Comparison of ENCODE assay signal across 27 cellular contexts in genomic region chr1:229991104-229991513, GRCh38.
DNase-seq lines count a peak whose midpoint lies in the region; ATAC-seq, FAIRE-seq and TF ChIP-seq lines count a peak whose summit lies in the region.
"Had no signal": no experiment of that assay in that cellular context is flagged by ENCODE, and none has a peak within 500 bp of the region (broad histone marks: within the 10 kb centered on the region; RNA-seq: fewer than 3 reads in every experiment).

No MANE protein-coding gene starts in this region.

- no peaks in the 10 kb centered on the region for H3F3A ChIP-seq in SK-N-SH (replicated peaks; ENCODE audit: insufficient read depth)

- no peak overlapping the region for H3K9ac ChIP-seq in SK-N-SH

- ATAC-seq in heart right ventricle: no peak

- no peak for TF ChIP-seq RAD21 in SK-N-SH (IDR thresholded peaks at IDR 0.05; ENCODE audit: low read length)

- POLR2A ChIA-PET in SK-N-SH (lab: Yijun Ruan, JAX): no interaction called here

- no peaks in the 10 kb centered on the region for H3K9me3 ChIP-seq in heart right ventricle
- no peaks in the 10 kb centered on the region for H3K9me3 ChIP-seq in small intestine (ENCODE audit: control insufficient read depth, low read depth)
- no peaks in the 10 kb centered on the region for H3K9me3 ChIP-seq in SK-N-SH
- H3K9me3 ChIP-seq: BLaER1 treated with 17β-estradiol and CSF1 and Interleukin-3, amounts not matched to agents 10 nM and 100 nM; Caco-2; HAP-1 had no signal

- no peak overlapping the region for H3K4me2 ChIP-seq in SK-N-SH
- H3K4me2 ChIP-seq: BLaER1 treated with 17β-estradiol and CSF1 and Interleukin-3, amounts not matched to agents 10 nM and 100 nM had no signal

- WGBS in heart right ventricle, 2 donors: 52 to 60% methylated on average over 8 of the region's 8 CpGs
- 77 to 90% (median 83%) methylated on average over 8 of the region's 8 CpGs for WGBS in small intestine, 3 donors
- 50% methylated on average over 8 of the region's 8 CpGs for WGBS in SK-N-SH (ENCODE audit: low lambda C conversion rate)

- no peak for TF ChIP-seq EP300 in SK-N-SH (IDR thresholded peaks at IDR 0.05; ENCODE audit: borderline replicate concordance in 1 of 2, low read depth in 1 of 2, low read length in 1 of 2)

- H3K36me3 ChIP-seq in heart right ventricle (no peaks in the 10 kb centered on the region), small intestine (ENCODE audit: control insufficient read depth in 2 of 2, insufficient read depth in 2 of 2, low read length in 2 of 2) (no peaks in the 10 kb centered on the region), SK-N-SH (replicated peaks in 1 of 2; ENCODE audit: control insufficient read depth in 1 of 2, insufficient read depth in 2 of 2, low read length in 1 of 2) (no peaks in the 10 kb centered on the region)
- H3K36me3 ChIP-seq: BLaER1 treated with 17β-estradiol and CSF1 and Interleukin-3, amounts not matched to agents 10 nM and 100 nM; HAP-1 had no signal

- H3K9me2 ChIP-seq in SK-N-SH: no peaks in the 10 kb centered on the region

- H3K4me1 ChIP-seq in heart right ventricle (peaks cover 0 to 12% (median 0%) of the 10 kb centered on the region in 9 donors), small intestine (ENCODE audit: control insufficient read depth in 2 of 2, insufficient read depth in 1 of 2, low read depth in 1 of 2, low read length in 1 of 2) (no peaks in the 10 kb centered on the region), SK-N-SH (ENCODE audit: control insufficient read depth in 1 of 2, insufficient read depth in 2 of 2, low read depth in 1 of 2, low read length in 1 of 2) (no peaks in the 10 kb centered on the region; a peak in 1 of 4 replicates)
- H3K4me1 ChIP-seq: HAP-1 had no signal

- CTCF ChIA-PET in SK-N-SH (lab: Yijun Ruan, JAX): interaction anchor here (0.8 to 0.9 kb wide), 2 partner anchors 18 to 43 kb away, joined by 3 read pairs; no protein-coding TSS in a partner anchor

- H3K27ac ChIP-seq in heart right ventricle (no peak overlapping the region), small intestine (ENCODE audit: low read depth in 1 of 2, low read length in 1 of 2) (no peak overlapping the region), SK-N-SH (ENCODE audit: low read depth in 2 of 2, low read length in 1 of 2) (no peak overlapping the region)
- H3K27ac ChIP-seq: BLaER1 treated with 17β-estradiol and CSF1 and Interleukin-3, amounts not matched to agents 10 nM and 100 nM; RWPE1; SK-N-MC had no signal

- FAIRE-seq in small intestine (lab: Jason Lieb, UNC): no peak
- FAIRE-seq: GM18507, GM19239 had no signal

- H3K27me3 ChIP-seq in heart right ventricle (peaks cover 0 to 12% (median 0%) of the 10 kb centered on the region in 7 donors), small intestine (ENCODE audit: control insufficient read depth in 2 of 2, insufficient read depth in 2 of 2, low read length in 2 of 2) (no peaks in the 10 kb centered on the region), SK-N-SH (ENCODE audit: insufficient read depth) (no peaks in the 10 kb centered on the region)
- H3K27me3 ChIP-seq: BLaER1 treated with 17β-estradiol and CSF1 and Interleukin-3, amounts not matched to agents 10 nM and 100 nM had no signal

- DNase-seq in NCI-H2171 treated with DMSO at 0.1 percent for 48 hours (lab: John Stamatoyannopoulos, UW) (peak; percentile 44), cerebellar cortex (ENCODE audit: low spot score) (peak; percentile 35), midbrain (lab: John Stamatoyannopoulos, UW) (peak; percentile 28), ureter (ENCODE audit: low spot score) (peak; percentile 18), heart right ventricle (no peak), small intestine (no peak), SK-N-SH (no peak), dermis blood vessel endothelial cell (no peak)
- DNase-seq: ACHN; Caco-2; CD4-positive, alpha-beta memory T cell; DMS153; GDM1; IMR-90; Karpas-422; MV-4-11; NCI-H1105 treated with DMSO at 0.1 percent for 48 hours; NCI-H2081 treated with DMSO at 0.1 percent for 48 hours; NCI-H510A; NK-92 treated with Interleukin-12 subunit alpha and Interleukin-12 subunit beta, amount 100 ng/mL, for 24 hours; SHP77 treated with DMSO at 0.1 percent for 48 hours had no signal

- intact Hi-C loops in heart right ventricle (cut with DNase I): no loop called here

- TF ChIP-seq CTCF in heart right ventricle (IDR thresholded peaks at IDR 0.05) (no peak), SK-N-SH (IDR thresholded peaks at IDR 0.05) (no peak)

- H2AFZ ChIP-seq in SK-N-SH (ENCODE audit: low read depth): no peak overlapping the region

- H3K79me2 ChIP-seq in SK-N-SH (ENCODE audit: insufficient read depth): no peaks in the 10 kb centered on the region

- H4K20me1 ChIP-seq in SK-N-SH (ENCODE audit: insufficient read depth): no peaks in the 10 kb centered on the region
- H4K20me1 ChIP-seq: BLaER1 treated with 17β-estradiol and CSF1 and Interleukin-3, amounts not matched to agents 10 nM and 100 nM had no signal

- H3K4me3 ChIP-seq in heart right ventricle: no peak overlapping the region
- no peak overlapping the region for H3K4me3 ChIP-seq in small intestine (ENCODE audit: low read depth in 1 of 2, low read length in 2 of 2)
- no peak overlapping the region for H3K4me3 ChIP-seq in SK-N-SH (ENCODE audit: low read depth in 2 of 2, low read length in 1 of 2)
- H3K4me3 ChIP-seq: BLaER1 treated with 17β-estradiol and CSF1 and Interleukin-3, amounts not matched to agents 10 nM and 100 nM; HAP-1; SK-N-MC had no signal

TF ChIP-seq in SK-N-SH, 30 proteins besides CTCF, POLR2A, EP300 and RAD21 (continues in another document):
- TF ChIP-seq REST (IDR thresholded peaks at IDR 0.05; ENCODE audit: low read depth, low read length) (no peak), USF1 (IDR thresholded peaks at IDR 0.05; ENCODE audit: borderline replicate concordance, low read depth) (no peak), MAX (IDR thresholded peaks at IDR 0.05; ENCODE audit: low read depth) (no peak), TCF12 (IDR thresholded peaks at IDR 0.05) (no peak), MXI1 (IDR thresholded peaks at IDR 0.05; ENCODE audit: low read depth, low read length) (no peak), POLR2AphosphoS5 (IDR thresholded peaks at IDR 0.05; ENCODE audit: low read depth, low read length) (no peak), FOXJ3 (CRISPR knock-in tag; IDR thresholded peaks at IDR 0.05) (no peak), GABPA (IDR thresholded peaks at IDR 0.05; ENCODE audit: low read depth) (no peak), RFX5 (IDR thresholded peaks at IDR 0.05; ENCODE audit: low read length) (no peak), SIN3A (IDR thresholded peaks at IDR 0.05; ENCODE audit: borderline replicate concordance, low read depth, low read length) (no peak), CHD2 (IDR thresholded peaks at IDR 0.05; ENCODE audit: low read length, partially characterized antibody) (no peak), IRF3 (IDR thresholded peaks at IDR 0.05; ENCODE audit: low read depth, low read length) (no peak), YY1 (IDR thresholded peaks at IDR 0.05; ENCODE audit: low read depth) (no peak), RXRA (IDR thresholded peaks at IDR 0.05; ENCODE audit: borderline replicate concordance, low read depth) (no peak), TAF1 (IDR thresholded peaks at IDR 0.05; ENCODE audit: borderline replicate concordance, low read depth, low read length) (no peak), MEF2A (IDR thresholded peaks at IDR 0.05; ENCODE audit: borderline replicate concordance, low read depth) (no peak), SMC3 (IDR thresholded peaks at IDR 0.05; ENCODE audit: low read depth, low read length) (no peak)

Comparison
In these comparisons a context has a peak if more than half of its experiments do, and no peak if none do; other contexts are left out.
1. DNase-seq: peak in NCI-H2171 treated with DMSO at 0.1 percent for 48 hours (single experiment), cerebellar cortex (single experiment), midbrain (single experiment) and ureter (single experiment); none in heart right ventricle (0 of 2), small intestine (single experiment), SK-N-SH (single experiment) and dermis blood vessel endothelial cell (single experiment).